In genomic region chr12:65526311-65526710, GRCh38 we compare ENCODE assay signal across 24 cellular contexts.
A peak's percentile ranks its signal among the peaks of the same experiment; 100 is the strongest.
DNase-seq lines count a peak whose midpoint lies in the region; ATAC-seq and TF ChIP-seq lines count a peak whose summit lies in the region.
"Had no signal": no experiment of that assay in that cellular context is flagged by ENCODE, and none has a peak within 500 bp of the region (broad histone marks: within the 10 kb centered on the region; RNA-seq: fewer than 3 reads in every experiment).

No MANE protein-coding gene starts in this region.

- TF ChIP-seq CTCF in HCT116 (IDR thresholded peaks at IDR 0.05 in 2 of 3, conservative IDR thresholded peaks at IDR 0.05 in 1 of 3; ENCODE audit: borderline replicate concordance in 1 of 3, insufficient read depth in 1 of 3, low read depth in 2 of 3, low read length in 2 of 3) = no peak
- no peak for TF ChIP-seq CTCF in RWPE2 (IDR thresholded peaks at IDR 0.05; ENCODE audit: poor library complexity, severe bottlenecking)
- no peak for TF ChIP-seq CTCF in fibroblast of mammary gland (conservative IDR thresholded peaks at IDR 0.05; ENCODE audit: control insufficient read depth, insufficient read depth, low read depth, low read length)

- peak overlapping the region; percentile 46 for H3K27ac ChIP-seq in HCT116 (ENCODE audit: low read depth, low read length)
- peak overlapping the region; percentile 79 for H3K27ac ChIP-seq in RWPE2 (ENCODE audit: poor library complexity, severe bottlenecking)
- H3K27ac ChIP-seq: gastrocnemius medialis, psoas muscle, suprapubic skin had no signal

- no peak overlapping the region for H2AFZ ChIP-seq in HCT116 (ENCODE audit: low read depth, low read length, poor library complexity, severe bottlenecking)

- ATAC-seq in HCT116 (no peak), RWPE2 (ENCODE audit: low read depth) (peak; percentile 75), sciatic nerve (peak; percentile 57), HG03442 (IDR thresholded peaks at IDR 0.05; ENCODE audit: unreplicated experiment) (no peak), HG03520 (IDR thresholded peaks at IDR 0.05; ENCODE audit: unreplicated experiment) (no peak)
- ATAC-seq: activated CD8-positive, alpha-beta memory T cell treated with anti-CD3 and anti-CD28 coated beads, Interleukin-2, amount 10 ng/mL, durations not matched to agents 7 days and 5 days; gastrocnemius medialis; GM12878; K562; left ventricle myocardium superior; naive thymus-derived CD4-positive, alpha-beta T cell; psoas muscle; Right ventricle myocardium inferior had no signal

- no peaks in the 10 kb centered on the region for H4K20me1 ChIP-seq in HCT116 (ENCODE audit: insufficient read depth)

- no peaks in the 10 kb centered on the region for H3K9me2 ChIP-seq in HCT116 (ENCODE audit: insufficient read depth)

- TF ChIP-seq RAD21 in HCT116 (IDR thresholded peaks at IDR 0.05; ENCODE audit: low read depth) = no peak

- H3K36me3 ChIP-seq in HCT116 (ENCODE audit: control insufficient read depth in 1 of 2, insufficient read depth in 2 of 2, low read length in 2 of 2) (peaks cover 0 to 41% of the 10 kb centered on the region in 2 experiments; a peak in 2 of 4 replicates), RWPE2 (ENCODE audit: low read depth) (no peaks in the 10 kb centered on the region)
- H3K36me3 ChIP-seq: gastrocnemius medialis, suprapubic skin had no signal

- H3K4me2 ChIP-seq in HCT116 (ENCODE audit: low read length) = peak overlapping the region; percentile 10; the same call in 1 of the 2 replicates

- H3K4me3 ChIP-seq in HCT116 (replicated peaks in 1 of 2; ENCODE audit: low read depth in 1 of 2, low read length in 2 of 2) (no peak overlapping the region), RWPE2 (ENCODE audit: severe bottlenecking) (no peak overlapping the region), fibroblast of mammary gland (ENCODE audit: control insufficient read depth, low read depth, low read length) (no peak overlapping the region)
- H3K4me3 ChIP-seq: gastrocnemius medialis, GM12878, K562, psoas muscle, suprapubic skin had no signal

- no peaks in the 10 kb centered on the region for H3K79me2 ChIP-seq in HCT116 (ENCODE audit: insufficient read depth, low read length)

- intact Hi-C loops in HCT116 (cut with micrococcal nuclease) = no loop called here
- intact Hi-C loops in sciatic nerve (cut with DNase I) = no loop called here

- TF ChIP-seq POLR2A in HCT116 (IDR thresholded peaks at IDR 0.05; ENCODE audit: borderline replicate concordance, extremely low read depth, insufficient read depth, insufficient read length) = no peak

- RAD21 ChIA-PET in HCT116 (lab: Charles Lee; ENCODE audit: low non-redundant PET in 1 of 2, low total read pairs in 2 of 2, uncharacterized antibody in 2 of 2, unreplicated experiment in 2 of 2) = no interaction called here

- peaks cover 0 to 9% of the 10 kb centered on the region in 2 experiments; a peak in 1 of 4 replicates for H3K9me3 ChIP-seq in HCT116 (ENCODE audit: control insufficient read depth in 1 of 2, insufficient read depth in 1 of 2, low read depth in 1 of 2, low read length in 2 of 2)
- no peaks in the 10 kb centered on the region for H3K9me3 ChIP-seq in RWPE2 (ENCODE audit: severe bottlenecking)
- H3K9me3 ChIP-seq: gastrocnemius medialis had no signal

- H3K9ac ChIP-seq in HCT116 (ENCODE audit: low read length) = peak overlapping the region; percentile 10; the same call in 1 of the 2 replicates

- H3K4me1 ChIP-seq in HCT116 (ENCODE audit: control insufficient read depth in 1 of 2, insufficient read depth in 2 of 2, low read length in 2 of 2) = peaks cover 55 to 67% of the 10 kb centered on the region in 2 experiments
- H3K4me1 ChIP-seq in RWPE2 (ENCODE audit: insufficient read depth, poor library complexity, severe bottlenecking) = peaks cover 12% of the 10 kb centered on the region
- H3K4me1 ChIP-seq: gastrocnemius medialis, psoas muscle, suprapubic skin had no signal

- no TSS peak for BruUV-seq in HCT116 (replicated peaks; lab: Mats Ljungman, UMichigan)

- POLR2A ChIA-PET in HCT116 (lab: Charles Lee) = interaction anchor here (0.8 to 1.0 kb wide), 2 partner anchors 15 to 94 kb away, joined by 3 read pairs; no protein-coding TSS in a partner anchor

- CTCF ChIA-PET in HCT116 (lab: Charles Lee) = no interaction called here

- DNase-seq in HCT116 (ENCODE audit: low read depth, low spot score) (no peak), RWPE2 (ENCODE audit: low spot score) (no peak), fibroblast of mammary gland (ENCODE audit: low read depth) (peak; percentile 47), sciatic nerve (ENCODE audit: low spot score) (no peak), germinal center (ENCODE audit: low spot score) (no peak)
- DNase-seq: activated CD4-positive, alpha-beta T cell treated with anti-CD3 and anti-CD28 coated beads, Interleukin-2, amount 10 ng/mL, durations not matched to agents 24 days and 14 days; activated CD8-positive, alpha-beta memory T cell treated with anti-CD3 and anti-CD28 coated beads, Interleukin-2, amount 10 ng/mL, durations not matched to agents 7 days and 5 days; activated naive CD4-positive, alpha-beta T cell treated with anti-CD3 and anti-CD28 coated beads for 36 hours; DND-41; effector CD8-positive, alpha-beta T cell; erythroblast; gastrocnemius medialis; left ventricle myocardium superior; naive thymus-derived CD4-positive, alpha-beta T cell; NCI-H1436 treated with DMSO at 0.1 percent for 48 hours; psoas muscle; stimulated activated naive CD4-positive, alpha-beta T cell; T-helper 9 cell had no signal

- H3K27me3 ChIP-seq in HCT116 (ENCODE audit: insufficient read depth, low read length) (no peaks in the 10 kb centered on the region), RWPE2 (ENCODE audit: insufficient read depth, poor library complexity, severe bottlenecking) (no peaks in the 10 kb centered on the region)
- H3K27me3 ChIP-seq: gastrocnemius medialis, suprapubic skin had no signal

TF ChIP-seq in HCT116, 20 proteins besides CTCF, POLR2A, EP300 and RAD21:
- TF ChIP-seq, protein P1, sequence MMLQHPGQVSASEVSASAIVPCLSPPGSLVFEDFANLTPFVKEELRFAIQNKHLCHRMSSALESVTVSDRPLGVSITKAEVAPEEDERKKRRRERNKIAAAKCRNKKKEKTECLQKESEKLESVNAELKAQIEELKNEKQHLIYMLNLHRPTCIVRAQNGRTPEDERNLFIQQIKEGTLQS (IDR thresholded peaks at IDR 0.05) = no peak

Comparison
In these comparisons a context has a peak if more than half of its experiments do, and no peak if none do; other contexts are left out.
1. ATAC-seq: peak in RWPE2 (single experiment) and sciatic nerve (single experiment); none in HCT116 (single experiment), HG03442 (single experiment) and HG03520 (single experiment).